In genomic region chr13:26664942-26665341, GRCh38 we compare ENCODE assay signal across 18 cellular contexts.
"Had no signal": no experiment of that assay in that cellular context is flagged by ENCODE, and none has a peak within 500 bp of the region (broad histone marks: within the 10 kb centered on the region; RNA-seq: fewer than 3 reads in every experiment).

No MANE protein-coding gene starts in this region.

- H3K4me2 ChIP-seq: hepatocyte, neural progenitor cell had no signal

- H3K9me3 Mint-ChIP-seq: activated naive CD4-positive, alpha-beta T cell treated with anti-CD3 and anti-CD28 coated beads, Interleukin-2, amount 50 U/mL, for 72 hours; activated T-cell treated with anti-CD3 and anti-CD28 coated beads, Interleukin-2, amount 50 U/mL, for 24 hours; central memory CD8-positive, alpha-beta T cell; endodermal cell; neural progenitor cell had no signal

- H3K27ac Mint-ChIP-seq: activated CD8-positive, alpha-beta memory T cell treated with anti-CD3 and anti-CD28 coated beads, Interleukin-2, amount 10 ng/mL, durations not matched to agents 7 days and 5 days; activated naive CD4-positive, alpha-beta T cell treated with anti-CD3 and anti-CD28 coated beads, Interleukin-2, amount 50 U/mL, for 72 hours; activated T-cell treated with anti-CD3 and anti-CD28 coated beads, Interleukin-2, amount 50 U/mL, for 24 hours; endodermal cell; neural progenitor cell had no signal

- H3K36me3 ChIP-seq: ovary, thoracic aorta had no signal

- H3K4me3 Mint-ChIP-seq: activated CD8-positive, alpha-beta memory T cell treated with anti-CD3 and anti-CD28 coated beads, Interleukin-2, amount 10 ng/mL, durations not matched to agents 7 days and 5 days; activated T-cell treated with anti-CD3 and anti-CD28 coated beads, Interleukin-2, amount 50 U/mL, for 24 hours; central memory CD8-positive, alpha-beta T cell; endodermal cell; neural progenitor cell had no signal

- H3K27ac ChIP-seq: body of pancreas, hepatocyte, neural progenitor cell, ovary, stomach, thoracic aorta had no signal

- H3K27me3 ChIP-seq: body of pancreas, hepatocyte, neural progenitor cell, ovary, stomach had no signal

- DNase-seq: activated CD4-positive, alpha-beta T cell treated with anti-CD3 and anti-CD28 coated beads, Interleukin-2, amount 50 U/mL, for 48 hours; activated CD8-positive, alpha-beta memory T cell treated with anti-CD3 and anti-CD28 coated beads, Interleukin-2, amount 10 ng/mL, durations not matched to agents 7 days and 5 days; activated effector memory CD4-positive, alpha-beta T cell treated with anti-CD3 and anti-CD28 coated beads, Interleukin-2, amount 50 U/mL, for 16 hours; activated T-cell treated with anti-CD3 and anti-CD28 coated beads, Interleukin-2, amount 50 U/mL, for 24 hours; amniotic stem cell; body of pancreas; dermis blood vessel endothelial cell; endodermal cell; erythroblast; kidney glomerular epithelial cell; ovary; stimulated activated CD4-positive, alpha-beta T cell treated with anti-CD3 and anti-CD28 coated beads, Interleukin-4, amount 100 ng/mL, for 4 hours; stomach had no signal

- H2AFZ ChIP-seq: hepatocyte, neural progenitor cell had no signal

- H3K4me1 ChIP-seq: body of pancreas, stomach had no signal

- H3K9me3 ChIP-seq: body of pancreas, ovary, stomach, thoracic aorta had no signal

- H3K9ac ChIP-seq: neural progenitor cell had no signal

- H3K4me3 ChIP-seq: body of pancreas, hepatocyte, neural progenitor cell, ovary, stomach, thoracic aorta had no signal

- H3K79me2 ChIP-seq: hepatocyte had no signal

- H3K36me3 Mint-ChIP-seq: activated CD8-positive, alpha-beta memory T cell treated with anti-CD3 and anti-CD28 coated beads, Interleukin-2, amount 10 ng/mL, durations not matched to agents 7 days and 5 days had no signal

- H3K4me1 Mint-ChIP-seq: activated CD8-positive, alpha-beta memory T cell treated with anti-CD3 and anti-CD28 coated beads, Interleukin-2, amount 10 ng/mL, durations not matched to agents 7 days and 5 days; central memory CD8-positive, alpha-beta T cell had no signal
